ENCODE assay signal across 8 cellular contexts in genomic region chrX:74535211-74535621, GRCh38.
DNase-seq lines count a peak whose midpoint lies in the region; ATAC-seq and TF ChIP-seq lines count a peak whose summit lies in the region.

No MANE protein-coding gene starts in this region.

- peak; percentile 35 for ATAC-seq in HG03565 (IDR thresholded peaks at IDR 0.05; ENCODE audit: unreplicated experiment)

- no peak for TF ChIP-seq POLR2A in thyroid gland (IDR thresholded peaks at IDR 0.05)

- peak; percentile 55 for DNase-seq in activated CD4-positive, alpha-beta T cell treated with anti-CD3 and anti-CD28 coated beads, Interleukin-2, amount 10 ng/mL, durations not matched to agents 24 days and 14 days
- no peak for DNase-seq in activated CD4-positive, alpha-beta T cell treated with anti-CD3 and anti-CD28 coated beads, Interleukin-2, amount 50 U/mL, for 1 hour
- peak; percentile 13 to 18 for DNase-seq in SHP77 (lab: John Stamatoyannopoulos, UW)
- peak; percentile 58 for DNase-seq in ecto neural progenitor cell (ENCODE audit: low spot score)
- peak; percentile 39 to 45 for DNase-seq in thyroid gland
- DNase-seq in SKM-1 (lab: John Stamatoyannopoulos, UW; ENCODE audit: unreplicated experiment): no peak

- H3K9me3 ChIP-seq in liver (ENCODE audit: control insufficient read depth in 4 of 4, low read length in 3 of 4) (no peaks in the 10 kb centered on the region), thyroid gland (no peaks in the 10 kb centered on the region)

- TF ChIP-seq CTCF in liver (IDR thresholded peaks at IDR 0.05; ENCODE audit: low read depth, low read length, missing input control): peak; percentile 45
- TF ChIP-seq CTCF in thyroid gland (IDR thresholded peaks at IDR 0.05): peak in 4 of 6 experiments; percentile 25 to 49 (median 41)

- no peaks in the 10 kb centered on the region for H3K27me3 Mint-ChIP-seq in activated CD4-positive, alpha-beta T cell treated with anti-CD3 and anti-CD28 coated beads, Interleukin-2, amount 10 ng/mL, durations not matched to agents 24 days and 14 days

- peak; percentile 79 to 81 for TF ChIP-seq RAD21 in liver (IDR thresholded peaks at IDR 0.05)

- H3K4me1 ChIP-seq in liver (ENCODE audit: control insufficient read depth in 4 of 4, insufficient read depth in 4 of 4, low read length in 3 of 4) (peaks cover 0 to 19% (median 11%) of the 10 kb centered on the region in 4 donors), thyroid gland (peaks cover 0 to 4% of the 10 kb centered on the region in 2 donors)

- intact Hi-C loops in activated CD4-positive, alpha-beta T cell treated with anti-CD3 and anti-CD28 coated beads, Interleukin-2, amount 10 ng/mL, durations not matched to agents 24 days and 14 days (cut with micrococcal nuclease): loop anchor here (1.0 to 5.0 kb wide), 3 partner anchors 79 to 242 kb away; partner anchors contain the start of gene RLIM
- intact Hi-C loops in thyroid gland (cut with DNase I): loop anchor here (10.0 kb wide), 1 partner anchor 110 kb away; the partner anchor contains the start of gene SLC16A2

- H3K27ac ChIP-seq in liver (ENCODE audit: low read depth in 1 of 2, low read length in 2 of 2) (peak overlapping the region; percentile 79 to 88), thyroid gland (peak overlapping the region; percentile 47 to 92 (median 77))

- no peaks in the 10 kb centered on the region for H3K27me3 ChIP-seq in liver (ENCODE audit: control insufficient read depth in 4 of 4, insufficient read depth in 4 of 4, low read length in 3 of 4)
- no peaks in the 10 kb centered on the region for H3K27me3 ChIP-seq in thyroid gland

- H3K27ac Mint-ChIP-seq in activated CD4-positive, alpha-beta T cell treated with anti-CD3 and anti-CD28 coated beads, Interleukin-2, amount 10 ng/mL, durations not matched to agents 24 days and 14 days: peak overlapping the region; percentile 82

- H3K36me3 ChIP-seq in liver (ENCODE audit: control insufficient read depth in 4 of 4, insufficient read depth in 3 of 4, low read depth in 1 of 4, low read length in 3 of 4) (peaks cover 0 to 2% (median 0%) of the 10 kb centered on the region in 4 donors), thyroid gland (no peaks in the 10 kb centered on the region)

- H3K9me3 Mint-ChIP-seq in activated CD4-positive, alpha-beta T cell treated with anti-CD3 and anti-CD28 coated beads, Interleukin-2, amount 10 ng/mL, durations not matched to agents 24 days and 14 days: no peaks in the 10 kb centered on the region

- H3K9ac ChIP-seq in liver (ENCODE audit: low read depth in 1 of 2, low read length in 2 of 2): peak overlapping the region in 1 of 2 donors; percentile 23

- peak overlapping the region; percentile 78 for H3K4me3 Mint-ChIP-seq in activated CD4-positive, alpha-beta T cell treated with anti-CD3 and anti-CD28 coated beads, Interleukin-2, amount 10 ng/mL, durations not matched to agents 24 days and 14 days

- peaks cover 14% of the 10 kb centered on the region for H3K4me1 Mint-ChIP-seq in activated CD4-positive, alpha-beta T cell treated with anti-CD3 and anti-CD28 coated beads, Interleukin-2, amount 10 ng/mL, durations not matched to agents 24 days and 14 days

- WGBS in liver: 11% methylated on average over 7 of the region's 7 CpGs
- WGBS in thyroid gland, 2 donors: 8 to 15% methylated on average over 7 of the region's 7 CpGs

- peak overlapping the region; percentile 59 to 66 (median 63) for H3K4me3 ChIP-seq in liver (ENCODE audit: low read depth in 1 of 3, low read length in 3 of 3)
- H3K4me3 ChIP-seq in thyroid gland (replicated peaks in 1 of 3): no peak overlapping the region

- H3K36me3 Mint-ChIP-seq in activated CD4-positive, alpha-beta T cell treated with anti-CD3 and anti-CD28 coated beads, Interleukin-2, amount 10 ng/mL, durations not matched to agents 24 days and 14 days (ENCODE audit: low read depth): no peaks in the 10 kb centered on the region

TF ChIP-seq in liver, 16 proteins besides CTCF, POLR2A, EP300 and RAD21:
- no peak for TF ChIP-seq EGR1 (IDR thresholded peaks at IDR 0.05; ENCODE audit: low read depth in 2 of 2)
- no peak for TF ChIP-seq HNF4G (IDR thresholded peaks at IDR 0.05)
- no peak for TF ChIP-seq ZBTB33 (IDR thresholded peaks at IDR 0.05)
- TF ChIP-seq, protein P1, sequence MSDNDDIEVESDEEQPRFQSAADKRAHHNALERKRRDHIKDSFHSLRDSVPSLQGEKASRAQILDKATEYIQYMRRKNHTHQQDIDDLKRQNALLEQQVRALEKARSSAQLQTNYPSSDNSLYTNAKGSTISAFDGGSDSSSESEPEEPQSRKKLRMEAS (IDR thresholded peaks at IDR 0.05): no peak
- TF ChIP-seq JUND (IDR thresholded peaks at IDR 0.05): no peak
- no peak for TF ChIP-seq FOXA1 (IDR thresholded peaks at IDR 0.05)
- TF ChIP-seq FOXA2 (IDR thresholded peaks at IDR 0.05): no peak
- no peak for TF ChIP-seq HNF4A (conservative IDR thresholded peaks at IDR 0.05)
- TF ChIP-seq REST (IDR thresholded peaks at IDR 0.05): no peak
- TF ChIP-seq TAF1 (conservative IDR thresholded peaks at IDR 0.05): no peak
- no peak for TF ChIP-seq ATF3 (IDR thresholded peaks at IDR 0.05)
TF ChIP-seq in liver: peak in this region for 0.

Comparison
In these comparisons a context has a peak if more than half of its experiments do, and no peak if none do; other contexts are left out.
1. DNase-seq: peak in activated CD4-positive, alpha-beta T cell treated with anti-CD3 and anti-CD28 coated beads, Interleukin-2, amount 10 ng/mL, durations not matched to agents 24 days and 14 days (single experiment), SHP77 (2 of 2), ecto neural progenitor cell (single experiment) and thyroid gland (2 of 2); none in activated CD4-positive, alpha-beta T cell treated with anti-CD3 and anti-CD28 coated beads, Interleukin-2, amount 50 U/mL, for 1 hour (single experiment) and SKM-1 (single experiment).
2. H3K4me3 ChIP-seq: peak in liver (3 of 3); none in thyroid gland (0 of 3).